ENCODE assay signal across 8 cellular contexts in the genomic region with DNA sequence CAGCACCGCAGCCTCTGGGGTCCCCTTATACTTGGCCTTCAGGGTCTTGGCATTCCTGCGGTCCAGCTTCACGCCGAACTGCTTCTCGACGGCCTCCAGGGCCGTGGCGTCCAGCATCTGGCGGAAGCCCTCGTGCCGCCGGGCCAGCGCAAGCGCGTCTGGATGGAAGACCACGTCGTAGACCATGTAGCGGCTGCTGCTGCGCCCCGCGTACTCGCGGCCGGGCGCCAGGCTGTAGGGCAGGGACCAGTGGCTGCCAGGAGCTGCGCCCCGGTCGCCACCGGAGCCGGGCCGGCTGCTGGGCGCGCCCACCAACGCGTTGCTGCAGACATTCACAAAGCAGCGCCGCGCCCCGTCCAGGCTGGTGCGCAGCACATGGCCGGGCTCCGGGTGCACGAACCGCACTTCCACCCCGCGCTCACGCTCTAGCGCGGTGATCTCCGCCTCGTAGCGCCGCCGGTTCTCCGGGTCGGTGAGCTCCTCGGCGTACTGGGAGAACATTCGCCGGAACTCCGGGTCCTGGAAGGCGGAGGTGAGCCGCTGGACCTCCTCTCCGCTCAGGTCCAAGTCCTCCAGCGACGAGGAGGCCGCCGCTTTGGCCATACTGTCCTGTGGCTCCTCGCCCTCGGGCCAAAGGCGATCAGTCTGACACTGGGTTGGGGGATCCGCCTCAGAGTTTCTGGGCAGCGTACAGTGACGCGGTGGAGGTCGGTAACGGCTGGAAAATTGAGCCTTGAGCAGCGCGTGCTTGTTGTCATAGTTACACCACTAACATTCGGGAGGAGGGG. TPM values are rescaled to one million over a fixed set of nuclear protein-coding genes. Genes with fewer than 3 reads are reported as not detected.
A peak's percentile ranks its signal among the peaks of the same experiment; 100 is the strongest.
DNase-seq lines count a peak whose midpoint lies in the region; ATAC-seq, FAIRE-seq and TF ChIP-seq lines count a peak whose summit lies in the region.

A gene with protein sequence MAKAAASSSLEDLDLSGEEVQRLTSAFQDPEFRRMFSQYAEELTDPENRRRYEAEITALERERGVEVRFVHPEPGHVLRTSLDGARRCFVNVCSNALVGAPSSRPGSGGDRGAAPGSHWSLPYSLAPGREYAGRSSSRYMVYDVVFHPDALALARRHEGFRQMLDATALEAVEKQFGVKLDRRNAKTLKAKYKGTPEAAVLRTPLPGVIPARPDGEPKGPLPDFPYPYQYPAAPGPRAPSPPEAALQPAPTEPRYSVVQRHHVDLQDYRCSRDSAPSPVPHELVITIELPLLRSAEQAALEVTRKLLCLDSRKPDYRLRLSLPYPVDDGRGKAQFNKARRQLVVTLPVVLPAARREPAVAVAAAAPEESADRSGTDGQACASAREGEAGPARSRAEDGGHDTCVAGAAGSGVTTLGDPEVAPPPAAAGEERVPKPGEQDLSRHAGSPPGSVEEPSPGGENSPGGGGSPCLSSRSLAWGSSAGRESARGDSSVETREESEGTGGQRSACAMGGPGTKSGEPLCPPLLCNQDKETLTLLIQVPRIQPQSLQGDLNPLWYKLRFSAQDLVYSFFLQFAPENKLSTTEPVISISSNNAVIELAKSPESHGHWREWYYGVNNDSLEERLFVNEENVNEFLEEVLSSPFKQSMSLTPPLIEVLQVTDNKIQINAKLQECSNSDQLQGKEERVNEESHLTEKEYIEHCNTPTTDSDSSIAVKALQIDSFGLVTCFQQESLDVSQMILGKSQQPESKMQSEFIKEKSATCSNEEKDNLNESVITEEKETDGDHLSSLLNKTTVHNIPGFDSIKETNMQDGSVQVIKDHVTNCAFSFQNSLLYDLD (minus strand): TSS at position 698 of the 788 bp plus-strand sequence. CDS start 95 bp downstream, at position 603.

- no peak for FAIRE-seq in kidney (lab: Jason Lieb, UNC)

- H3K9me3 ChIP-seq in kidney (ENCODE audit: control insufficient read depth in 1 of 2, low read length in 2 of 2), result no peaks in the 10 kb centered on the region

- H3K9ac ChIP-seq in kidney (ENCODE audit: low read length in 2 of 2), result peak within 1 kb of the TSS; percentile 60 to 89

- H3K4me1 ChIP-seq in kidney (ENCODE audit: control insufficient read depth in 1 of 2, insufficient read depth in 1 of 2, low read depth in 1 of 2, low read length in 2 of 2), result peaks cover 2 to 15% of the 10 kb centered on the region in 2 donors

- TF ChIP-seq CTCF in kidney (IDR thresholded peaks at IDR 0.05; ENCODE audit: borderline replicate concordance, extremely low read depth, insufficient read depth), result no peak

- peak within 1 kb of the TSS; percentile 67 to 98 for H3K4me3 ChIP-seq in kidney (ENCODE audit: low read length in 2 of 2)

- H3K36me3 ChIP-seq in kidney (ENCODE audit: control insufficient read depth in 1 of 2, insufficient read depth in 2 of 2, low read length in 2 of 2), result no peaks in the 10 kb centered on the region

- peak; percentile 30 for ATAC-seq in HG03045 (IDR thresholded peaks at IDR 0.05; ENCODE audit: unreplicated experiment)

- peak; percentile 2 for DNase-seq in SKM-1 treated with dmso at 0.1 percent for 144 hours (lab: John Stamatoyannopoulos, UW; ENCODE audit: unreplicated experiment)
- no peak for DNase-seq in SKM-1 (lab: John Stamatoyannopoulos, UW; ENCODE audit: unreplicated experiment)
- DNase-seq in NCI-H2029 treated with DMSO at 0.1 percent for 48 hours (lab: John Stamatoyannopoulos, UW), result peak; percentile 62
- DNase-seq in activated CD4-positive, CD25-positive, alpha-beta regulatory T cell treated with anti-CD3 and anti-CD28 coated beads, Interleukin-2, amount 50 U/mL, for 16 hours (ENCODE audit: low read depth, low spot score), result peak; percentile 37
- peak; percentile 81 for DNase-seq in central memory CD4-positive, alpha-beta T cell
- DNase-seq in kidney, result peak; percentile 89
- DNase-seq in stimulated activated CD4-positive, alpha-beta T cell treated with anti-CD3 and anti-CD28 coated beads, Interleukin-1b, Interleukin-23, amount 100 ng/mL, for 1 hour (ENCODE audit: low read depth in 2 of 2), result peak; percentile 30 to 32

- H3K27ac ChIP-seq in kidney (ENCODE audit: low read depth in 2 of 2, low read length in 2 of 2), result peak within 1 kb of the TSS; percentile 99

- intact Hi-C loops in kidney (cut with DNase I), result no loop called here

RNA-seq across cellular contexts. Expression of the gene that starts here (rescaled TPM):
- 7.7 TPM for total RNA-seq in kidney
- polyA plus RNA-seq in kidney (ENCODE audit: insufficient read depth, low read depth, low replicate concordance), result 6.9 TPM
